Comparison of ENCODE assay signal across 15 cellular contexts in genomic region chr6:53717571-53717970, GRCh38.
"Had no signal": no experiment of that assay in that cellular context is flagged by ENCODE, and none has a peak within 500 bp of the region (broad histone marks: within the 10 kb centered on the region; RNA-seq: fewer than 3 reads in every experiment).

No MANE protein-coding gene starts in this region.

- H3K4me3 ChIP-seq: ascending aorta, gastroesophageal sphincter, heart right ventricle, left lung, suprapubic skin had no signal

- H3K36me3 ChIP-seq: ascending aorta, gastroesophageal sphincter, heart right ventricle, left lung, neutrophil, suprapubic skin had no signal

- H3K4me1 ChIP-seq: ascending aorta, suprapubic skin had no signal

- DNase-seq: activated CD4-positive, alpha-beta T cell treated with anti-CD3 and anti-CD28 coated beads, Interleukin-2, amount 50 U/mL, for 1 hour; activated CD4-positive, CD25-positive, alpha-beta regulatory T cell; activated naive CD4-positive, alpha-beta T cell; activated T-cell treated with anti-CD3 and anti-CD28 coated beads for 4 hours; dermis blood vessel endothelial cell; effector memory CD8-positive, alpha-beta T cell; heart right ventricle; left lung; naive thymus-derived CD8-positive, alpha-beta T cell; right cardiac atrium; stimulated activated naive CD8-positive, alpha-beta T cell treated with anti-CD3 and anti-CD28 coated beads, Interleukin-15, Interleukin-2, amounts not matched to agents 100 U/mL and 50 U/mL, for 24 hours had no signal

- H3K9me3 ChIP-seq: ascending aorta, gastroesophageal sphincter, heart right ventricle, left lung, neutrophil, suprapubic skin had no signal

- H3K27me3 ChIP-seq: ascending aorta, gastroesophageal sphincter, left lung, neutrophil, suprapubic skin had no signal

- ATAC-seq: effector memory CD8-positive, alpha-beta T cell; gastroesophageal sphincter; heart right ventricle; left lung; naive thymus-derived CD8-positive, alpha-beta T cell; right cardiac atrium; stimulated activated naive CD8-positive, alpha-beta T cell treated with anti-CD3 and anti-CD28 coated beads, Interleukin-15, Interleukin-2, amounts not matched to agents 100 U/mL and 50 U/mL, for 24 hours had no signal
